17 cellular contexts compared by ENCODE assay signal in the genomic region with DNA sequence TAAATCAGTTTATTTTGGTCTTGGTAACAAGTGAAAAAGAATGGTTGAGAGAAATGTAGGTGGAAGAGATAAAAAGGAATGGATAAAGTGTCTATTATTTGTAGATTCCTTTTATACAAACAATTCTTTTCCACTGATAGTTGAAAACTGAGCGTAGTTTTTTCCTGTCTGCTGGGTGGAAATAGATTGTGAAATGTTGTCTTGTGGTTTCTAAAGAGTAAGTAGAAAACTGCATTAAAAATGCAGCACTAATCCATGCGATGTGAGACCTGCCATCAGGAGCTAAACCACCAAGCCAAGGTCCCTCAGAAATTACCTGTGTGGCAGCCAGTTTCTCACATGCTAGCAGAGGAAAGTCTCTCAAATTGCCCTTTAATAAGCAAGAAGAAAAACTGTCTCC.
DNase-seq lines count a peak whose midpoint lies in the region; ATAC-seq and TF ChIP-seq lines count a peak whose summit lies in the region.
"Had no signal": no experiment of that assay in that cellular context is flagged by ENCODE, and none has a peak within 500 bp of the region (broad histone marks: within the 10 kb centered on the region; RNA-seq: fewer than 3 reads in every experiment).

No MANE protein-coding gene starts in this region.

- H3K36me3 ChIP-seq in testis (ENCODE audit: low read depth, missing control alignments), result no peaks in the 10 kb centered on the region
- no peaks in the 10 kb centered on the region for H3K36me3 ChIP-seq in gastrocnemius medialis

- H3K9me3 ChIP-seq in testis, result no peaks in the 10 kb centered on the region
- H3K9me3 ChIP-seq in gastrocnemius medialis, result no peaks in the 10 kb centered on the region

- in situ Hi-C loops in GM13977 (cut with MboI; ENCODE audit: low pct_unique_long_range_greater_than_20kb, low sequenced_read_pairs, unreplicated experiment), result no loop called here
- in situ Hi-C loops in gastrocnemius medialis (cut with MboI; ENCODE audit: low sequenced_read_pairs in 4 of 4), result no loop called here

- H3K27me3 ChIP-seq in testis, result no peaks in the 10 kb centered on the region
- H3K27me3 ChIP-seq in gastrocnemius medialis, result no peaks in the 10 kb centered on the region

- no peak overlapping the region for H3K4me3 ChIP-seq in NB4 (ENCODE audit: low read depth, low read length)
- no peak overlapping the region for H3K4me3 ChIP-seq in testis
- H3K4me3 ChIP-seq in gastrocnemius medialis, result no peak overlapping the region

- ATAC-seq in gastrocnemius medialis, result no peak
- no peak for ATAC-seq in left colon
- ATAC-seq: CD8-positive, alpha-beta T cell; Panc1 had no signal

- WGBS in testis, 2 donors, result 78 to 83% methylated on average over 2 of the region's 2 CpGs

- no peak overlapping the region for H3K27ac ChIP-seq in testis
- H3K27ac ChIP-seq in gastrocnemius medialis, result no peak overlapping the region

- no peak for TF ChIP-seq CTCF in NB4 (IDR thresholded peaks at IDR 0.05; ENCODE audit: low read depth, low read length)
- no peak for TF ChIP-seq CTCF in GM13977 (IDR thresholded peaks at IDR 0.05; ENCODE audit: extremely low read depth, insufficient read depth, missing control alignments)
- TF ChIP-seq CTCF in testis (IDR thresholded peaks at IDR 0.05), result no peak
- no peak for TF ChIP-seq CTCF in gastrocnemius medialis (IDR thresholded peaks at IDR 0.05 in 4 of 5, conservative IDR thresholded peaks at IDR 0.05 in 1 of 5)

- H3K4me1 ChIP-seq in testis (peaks cover 4% of the 10 kb centered on the region), gastrocnemius medialis (no peaks in the 10 kb centered on the region)

- DNase-seq in SKM-1 treated with dmso at 0.1 percent for 144 hours (lab: John Stamatoyannopoulos, UW; ENCODE audit: unreplicated experiment), result peak; percentile 27
- no peak for DNase-seq in SKM-1 (lab: John Stamatoyannopoulos, UW; ENCODE audit: unreplicated experiment)
- peak; percentile 71 for DNase-seq in NB4 (ENCODE audit: low read depth)
- peak; percentile 21 for DNase-seq in fibroblast of peridontal ligament (ENCODE audit: extremely low read depth)
- no peak for DNase-seq in GM13977 (ENCODE audit: low spot score)
- no peak for DNase-seq in testis
- no peak for DNase-seq in gastrocnemius medialis
- no peak for DNase-seq in left colon
- DNase-seq: CD8-positive, alpha-beta T cell; HFFc6; MM.1S; NCI-H146; NCI-H2107; NCI-H345; NCI-H526 treated with DMSO at 0.1 percent for 48 hours; SHP77 had no signal

- TF ChIP-seq POLR2A in NB4 (IDR thresholded peaks at IDR 0.05; ENCODE audit: extremely low read depth, insufficient read length) (no peak), testis (IDR thresholded peaks at IDR 0.05) (no peak), gastrocnemius medialis (IDR thresholded peaks at IDR 0.05) (no peak)

- intact Hi-C loops in testis (cut with DNase I; ENCODE audit: low total_unique reads), result no loop called here
- intact Hi-C loops in gastrocnemius medialis (cut with DNase I; ENCODE audit: low total_unique reads), result no loop called here
- intact Hi-C loops in left colon (cut with DNase I, micrococcal nuclease), result no loop called here

Comparison
In these comparisons a context has a peak if more than half of its experiments do, and no peak if none do; other contexts are left out.
1. DNase-seq: peak in SKM-1 treated with dmso at 0.1 percent for 144 hours (single experiment), NB4 (single experiment) and fibroblast of peridontal ligament (single experiment); none in SKM-1 (single experiment), GM13977 (single experiment), testis (single experiment), gastrocnemius medialis (0 of 2) and left colon (0 of 2).